ENCODE assay signal across 19 cellular contexts in genomic region chr7:99692563-99692962, GRCh38. TPM values are rescaled to one million over a fixed set of nuclear protein-coding genes. Genes with fewer than 3 reads are reported as not detected.
"Had no signal": no experiment of that assay in that cellular context is flagged by ENCODE, and none has a peak within 500 bp of the region (broad histone marks: within the 10 kb centered on the region; RNA-seq: fewer than 3 reads in every experiment).

No MANE protein-coding gene starts in this region.

RNA-seq across cellular contexts. Expression of gene CYP3A5, which starts 12.8 kb away (rescaled TPM):
- total RNA-seq: activated CD4-positive, alpha-beta memory T cell treated with anti-CD3 and anti-CD28 coated beads for 36 hours; activated CD4-positive, alpha-beta T cell treated with anti-CD3 and anti-CD28 coated beads for 36 hours; activated CD4-positive, alpha-beta T cell treated with anti-CD3 and anti-CD28 coated beads, Interleukin-2, amount 10 ng/mL, durations not matched to agents 24 days and 14 days; activated CD8-positive, alpha-beta memory T cell treated with anti-CD3 and anti-CD28 coated beads, Interleukin-2, amount 10 ng/mL, durations not matched to agents 7 days and 5 days; activated CD8-positive, alpha-beta T cell treated with anti-CD3 and anti-CD28 coated beads, Interleukin-2, amount 10 ng/mL, durations not matched to agents 7 days and 5 days; activated T-helper 1 cell treated with anti-CD3 and anti-CD28 coated beads, Interleukin-12 subunit alpha, Interleukin-12 subunit beta, Interleukin-2, Interleukin-4 antibody, amounts not matched to agents 30 ng/mL and 10 ng/mL and 1 ng/mL, durations not matched to agents 14 hours and 24 hours and 36 hours; activated T-helper 2 cell treated with anti-CD3 and anti-CD28 coated beads, Interferon-gamma antibody, Interleukin-2, Interleukin-4, amounts not matched to agents 10 μg/mL and 5 μg/mL and 100 μg/mL, durations not matched to agents 14 hours and 24 hours and 36 hours; chondrocyte; dermis blood vessel endothelial cell; endothelial cell of umbilical vein; glomerular endothelial cell; T-helper 1 cell treated with Interleukin-12 subunit alpha and Interleukin-12 subunit beta and Interleukin-4 antibody, amounts not matched to agents 30 ng/mL and 1 ng/mL, for 36 hours had no signal
- polyA plus RNA-seq: endothelial cell of umbilical vein had no signal

RNA-seq across cellular contexts. Expression of gene CYP3A7, which starts 42.4 kb away (rescaled TPM):
- total RNA-seq: activated CD4-positive, alpha-beta memory T cell treated with anti-CD3 and anti-CD28 coated beads for 36 hours; activated CD4-positive, alpha-beta T cell treated with anti-CD3 and anti-CD28 coated beads for 36 hours; activated CD4-positive, alpha-beta T cell treated with anti-CD3 and anti-CD28 coated beads, Interleukin-2, amount 10 ng/mL, durations not matched to agents 24 days and 14 days; activated CD8-positive, alpha-beta memory T cell treated with anti-CD3 and anti-CD28 coated beads for 36 hours; activated CD8-positive, alpha-beta memory T cell treated with anti-CD3 and anti-CD28 coated beads, Interleukin-2, amount 10 ng/mL, durations not matched to agents 7 days and 5 days; activated CD8-positive, alpha-beta T cell treated with anti-CD3 and anti-CD28 coated beads, Interleukin-2, amount 10 ng/mL, durations not matched to agents 7 days and 5 days; activated naive CD4-positive, alpha-beta T cell treated with anti-CD3 and anti-CD28 coated beads for 36 hours; activated T-helper 1 cell treated with anti-CD3 and anti-CD28 coated beads, Interleukin-12 subunit alpha, Interleukin-12 subunit beta, Interleukin-2, Interleukin-4 antibody, amounts not matched to agents 30 ng/mL and 10 ng/mL and 1 ng/mL, durations not matched to agents 14 hours and 24 hours and 36 hours; activated T-helper 2 cell treated with anti-CD3 and anti-CD28 coated beads, Interferon-gamma antibody, Interleukin-2, Interleukin-4, amounts not matched to agents 10 μg/mL and 5 μg/mL and 100 μg/mL, durations not matched to agents 14 hours and 24 hours and 36 hours; astrocyte; bronchial epithelial cell; chondrocyte; dermis blood vessel endothelial cell; endothelial cell of umbilical vein; esophagus squamous epithelium; fibroblast of villous mesenchyme; gastroesophageal sphincter; glomerular endothelial cell; T-helper 1 cell treated with Interleukin-12 subunit alpha and Interleukin-12 subunit beta and Interleukin-4 antibody, amounts not matched to agents 30 ng/mL and 1 ng/mL, for 36 hours had no signal
- polyA plus RNA-seq: endothelial cell of umbilical vein had no signal
